In the genomic region with DNA sequence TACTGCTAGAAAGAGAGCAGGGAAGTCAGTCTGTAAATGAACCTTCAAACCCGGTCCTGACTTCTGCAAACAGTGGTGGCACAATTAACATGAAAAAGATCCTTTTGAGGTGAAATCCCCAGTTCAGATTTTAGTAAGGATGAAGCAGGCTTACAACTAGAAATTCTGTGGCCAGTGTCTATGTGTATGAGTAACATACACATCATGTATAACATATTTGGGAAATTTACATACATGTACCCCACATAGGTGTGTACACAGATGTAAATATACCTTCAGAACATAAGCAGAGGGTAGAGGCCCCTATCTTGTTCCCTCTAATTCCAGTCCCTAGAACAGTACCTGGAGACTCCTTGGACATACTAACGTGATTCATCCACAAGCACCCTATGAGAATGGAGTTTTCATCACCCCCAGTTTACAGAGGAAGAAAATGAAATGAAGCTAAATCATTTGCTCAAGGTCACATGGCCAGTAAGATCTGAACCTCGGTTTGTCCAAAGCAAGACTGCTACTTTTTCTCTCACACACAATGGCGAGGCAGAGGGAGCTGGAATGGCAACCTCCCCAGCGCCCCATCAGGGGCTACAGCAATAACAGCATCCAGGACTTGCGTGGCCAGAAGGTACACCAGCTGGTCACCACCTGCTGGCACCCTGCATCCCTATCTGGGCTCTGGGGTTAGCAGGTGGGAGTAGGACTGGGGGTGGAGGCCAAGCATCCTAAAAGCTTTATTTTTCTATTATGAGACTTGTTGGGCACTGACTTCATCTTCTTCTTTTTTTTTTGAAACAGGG, we compare ENCODE assay signal across 1 cellular context.
TF ChIP-seq lines count a peak whose summit lies in the region.

No MANE protein-coding gene starts in this region.

TF ChIP-seq in SK-N-SH treated with all-trans-retinoic acid at 6 μM for 48 hours, 23 proteins besides CTCF, POLR2A, EP300 and RAD21 (continued from another document):
- TF ChIP-seq, protein P1, sequence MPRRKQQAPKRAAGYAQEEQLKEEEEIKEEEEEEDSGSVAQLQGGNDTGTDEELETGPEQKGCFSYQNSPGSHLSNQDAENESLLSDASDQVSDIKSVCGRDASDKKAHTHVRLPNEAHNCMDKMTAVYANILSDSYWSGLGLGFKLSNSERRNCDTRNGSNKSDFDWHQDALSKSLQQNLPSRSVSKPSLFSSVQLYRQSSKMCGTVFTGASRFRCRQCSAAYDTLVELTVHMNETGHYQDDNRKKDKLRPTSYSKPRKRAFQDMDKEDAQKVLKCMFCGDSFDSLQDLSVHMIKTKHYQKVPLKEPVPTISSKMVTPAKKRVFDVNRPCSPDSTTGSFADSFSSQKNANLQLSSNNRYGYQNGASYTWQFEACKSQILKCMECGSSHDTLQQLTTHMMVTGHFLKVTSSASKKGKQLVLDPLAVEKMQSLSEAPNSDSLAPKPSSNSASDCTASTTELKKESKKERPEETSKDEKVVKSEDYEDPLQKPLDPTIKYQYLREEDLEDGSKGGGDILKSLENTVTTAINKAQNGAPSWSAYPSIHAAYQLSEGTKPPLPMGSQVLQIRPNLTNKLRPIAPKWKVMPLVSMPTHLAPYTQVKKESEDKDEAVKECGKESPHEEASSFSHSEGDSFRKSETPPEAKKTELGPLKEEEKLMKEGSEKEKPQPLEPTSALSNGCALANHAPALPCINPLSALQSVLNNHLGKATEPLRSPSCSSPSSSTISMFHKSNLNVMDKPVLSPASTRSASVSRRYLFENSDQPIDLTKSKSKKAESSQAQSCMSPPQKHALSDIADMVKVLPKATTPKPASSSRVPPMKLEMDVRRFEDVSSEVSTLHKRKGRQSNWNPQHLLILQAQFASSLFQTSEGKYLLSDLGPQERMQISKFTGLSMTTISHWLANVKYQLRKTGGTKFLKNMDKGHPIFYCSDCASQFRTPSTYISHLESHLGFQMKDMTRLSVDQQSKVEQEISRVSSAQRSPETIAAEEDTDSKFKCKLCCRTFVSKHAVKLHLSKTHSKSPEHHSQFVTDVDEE (CRISPR knock-in tag; IDR thresholded peaks at IDR 0.05), result no peak
